Comparison of ENCODE assay signal across 8 cellular contexts in genomic region chr16:24987304-24988136, GRCh38. TPM values are rescaled to one million over a fixed set of nuclear protein-coding genes. Genes with fewer than 3 reads are reported as not detected.
DNase-seq lines count a peak whose midpoint lies in the region; ATAC-seq and TF ChIP-seq lines count a peak whose summit lies in the region.
"Not testable (repeated sequence)": the region's sequence is repeated elsewhere in the genome, so short reads cannot be mapped to it uniquely, and the experiment has no call there.

No MANE protein-coding gene starts in this region.

- DNase-seq in AG04449 (ENCODE audit: low read depth, low spot score) (peak; percentile 81), H4 (ENCODE audit: low spot score) (peak; percentile 56), RKO (ENCODE audit: low spot score) (peak; percentile 23), adipocyte (ENCODE audit: low read depth) (peak; percentile 82)
- not testable (repeated sequence) for DNase-seq in right atrium auricular region (ENCODE audit: low spot score); naive B cell

- POLR2A ChIA-PET in AG04449 (lab: Yijun Ruan, JAX), result interaction anchor here (0.6 to 1.8 kb wide), 3 partner anchors 13 to 47 kb away, joined by 3 to 5 read pairs (median 4); partner anchors contain the start of gene ARHGAP17

- CTCF ChIA-PET in AG04449 (lab: Yijun Ruan, JAX), result interaction anchor here (1.5 to 1.7 kb wide), 2 partner anchors 7 to 11 kb away, joined by 4 to 5 read pairs; no protein-coding TSS in a partner anchor

- peak overlapping the region; percentile 67 for H3K9ac ChIP-seq in adipocyte (ENCODE audit: low read length)

- H3K4me3 ChIP-seq in AG04449 (ENCODE audit: low read depth, low read length); right atrium auricular region: not testable (repeated sequence)
- peak overlapping the region; percentile 58 for H3K4me3 ChIP-seq in adipocyte (ENCODE audit: low read length)

- ATAC-seq in naive B cell (ENCODE audit: low read depth in 2 of 2), result not testable (repeated sequence)

- peaks cover 87% of the 10 kb centered on the region for H3K4me1 Mint-ChIP-seq in dendritic cell treated with granulocyte-macrophage colony-stimulating factor and Interleukin-4, amounts not matched to agents 40 ng/mL and 50 ng/mL, for 4 days (ENCODE audit: low read depth)
- peaks cover 77 to 98% (median 97%) of the 10 kb centered on the region in 3 donors for H3K4me1 Mint-ChIP-seq in naive B cell
- H3K4me1 Mint-ChIP-seq in stimulated activated naive CD8-positive, alpha-beta T cell treated with anti-CD3 and anti-CD28 coated beads, Interleukin-15, Interleukin-2, amounts not matched to agents 100 ng/mL and 50 ng/mL, for 24 hours (ENCODE audit: low read depth), result peaks cover 88% of the 10 kb centered on the region

- not testable (repeated sequence) for H3K9me3 Mint-ChIP-seq in dendritic cell treated with granulocyte-macrophage colony-stimulating factor and Interleukin-4, amounts not matched to agents 40 ng/mL and 50 ng/mL, for 4 days; naive B cell; stimulated activated naive CD8-positive, alpha-beta T cell treated with anti-CD3 and anti-CD28 coated beads, Interleukin-15, Interleukin-2, amounts not matched to agents 100 ng/mL and 50 ng/mL, for 24 hours

- not testable (repeated sequence) for H3K36me3 ChIP-seq in adipocyte (ENCODE audit: control insufficient read depth, insufficient read depth, low read length, severe bottlenecking); right atrium auricular region

- intact Hi-C loops in dendritic cell treated with granulocyte-macrophage colony-stimulating factor and Interleukin-4, amounts not matched to agents 40 ng/mL and 50 ng/mL, for 4 days (cut with micrococcal nuclease), result not testable (repeated sequence)

- H3K27me3 Mint-ChIP-seq in dendritic cell treated with granulocyte-macrophage colony-stimulating factor and Interleukin-4, amounts not matched to agents 40 ng/mL and 50 ng/mL, for 4 days; naive B cell; stimulated activated naive CD8-positive, alpha-beta T cell treated with anti-CD3 and anti-CD28 coated beads, Interleukin-15, Interleukin-2, amounts not matched to agents 100 ng/mL and 50 ng/mL, for 24 hours: not testable (repeated sequence)

- peak overlapping the region; percentile 73 to 81 for H3K27ac ChIP-seq in right atrium auricular region

- not testable (repeated sequence) for H3K27me3 ChIP-seq in adipocyte (replicated peaks; ENCODE audit: control insufficient read depth, insufficient read depth, low read length); right atrium auricular region

- peak overlapping the region; percentile 45 for H3K27ac Mint-ChIP-seq in dendritic cell treated with granulocyte-macrophage colony-stimulating factor and Interleukin-4, amounts not matched to agents 40 ng/mL and 50 ng/mL, for 4 days
- H3K27ac Mint-ChIP-seq in naive B cell, result peak overlapping the region; percentile 44 to 93 (median 84)
- peak overlapping the region; percentile 14 for H3K27ac Mint-ChIP-seq in stimulated activated naive CD8-positive, alpha-beta T cell treated with anti-CD3 and anti-CD28 coated beads, Interleukin-15, Interleukin-2, amounts not matched to agents 100 ng/mL and 50 ng/mL, for 24 hours

- not testable (repeated sequence) for H3K4me3 Mint-ChIP-seq in dendritic cell treated with granulocyte-macrophage colony-stimulating factor and Interleukin-4, amounts not matched to agents 40 ng/mL and 50 ng/mL, for 4 days; stimulated activated naive CD8-positive, alpha-beta T cell treated with anti-CD3 and anti-CD28 coated beads, Interleukin-15, Interleukin-2, amounts not matched to agents 100 ng/mL and 50 ng/mL, for 24 hours
- H3K4me3 Mint-ChIP-seq in naive B cell, result peak overlapping the region in 7 of 8 donors; percentile 1 to 77 (median 52)

- peaks cover 12% of the 10 kb centered on the region for H3K36me3 Mint-ChIP-seq in dendritic cell treated with granulocyte-macrophage colony-stimulating factor and Interleukin-4, amounts not matched to agents 40 ng/mL and 50 ng/mL, for 4 days (ENCODE audit: low read depth)
- H3K36me3 Mint-ChIP-seq in naive B cell; stimulated activated naive CD8-positive, alpha-beta T cell treated with anti-CD3 and anti-CD28 coated beads, Interleukin-15, Interleukin-2, amounts not matched to agents 100 ng/mL and 50 ng/mL, for 24 hours (ENCODE audit: low read depth): not testable (repeated sequence)

- TF ChIP-seq CTCF in AG04449 (IDR thresholded peaks at IDR 0.05; ENCODE audit: insufficient read depth, low read length, missing control alignments); right atrium auricular region (IDR thresholded peaks at IDR 0.05): not testable (repeated sequence)

- not testable (repeated sequence) for H3K9me3 ChIP-seq in adipocyte (ENCODE audit: control insufficient read depth, low read length); right atrium auricular region

- peaks cover 73% of the 10 kb centered on the region for H3K4me1 ChIP-seq in adipocyte (ENCODE audit: control insufficient read depth, insufficient read depth, low read length)
- H3K4me1 ChIP-seq in right atrium auricular region, result peaks cover 0 to 97% of the 10 kb centered on the region in 2 donors

RNA-seq across cellular contexts. Expression of gene ARHGAP17, which starts 27.6 kb away (rescaled TPM):
- 19.3 and 26.1 TPM in 2 replicates for total RNA-seq in H4 (2014; rRNA removed; shearing (Covaris generic))
- 10 to 100 TPM; 29.9 to 31.6 TPM for total RNA-seq in right atrium auricular region
- polyA plus RNA-seq in naive B cell (ENCODE audit: low read depth in 6 of 6), result 100 to 1,000 TPM in 4 of 6 donors, 10 to 100 TPM in 2; 90.5 to 200 (median 115) TPM

Comparison
In these comparisons a context has a peak if more than half of its experiments do, and no peak if none do; other contexts are left out.
1. H3K27ac Mint-ChIP-seq: peak in every context shown above with its lines; median percentile 84 in naive B cell; 45 in dendritic cell treated with granulocyte-macrophage colony-stimulating factor and Interleukin-4, amounts not matched to agents 40 ng/mL and 50 ng/mL, for 4 days; 14 in stimulated activated naive CD8-positive, alpha-beta T cell treated with anti-CD3 and anti-CD28 coated beads, Interleukin-15, Interleukin-2, amounts not matched to agents 100 ng/mL and 50 ng/mL, for 24 hours.